ENCODE assay signal across 7 cellular contexts in genomic region chr7:43582503-43583423, GRCh38. TPM values are rescaled to one million over a fixed set of nuclear protein-coding genes. Genes with fewer than 3 reads are reported as not detected.
DNase-seq lines count a peak whose midpoint lies in the region; ATAC-seq and TF ChIP-seq lines count a peak whose summit lies in the region.

STK17A (plus strand) TSS chr7:43583108; CDS start chr7:43583244, 136 bp downstream.

- H4K20me1 ChIP-seq in hepatocyte (ENCODE audit: insufficient read depth, poor library complexity, severe bottlenecking): peaks cover 19% of the 10 kb centered on the region

- H3K27ac ChIP-seq in ascending aorta (peak within 1 kb of the TSS; percentile 92 to 98), hepatocyte (peak within 1 kb of the TSS; percentile 78)

- H3K4me1 ChIP-seq in ascending aorta: peaks cover 0 to 10% of the 10 kb centered on the region in 2 donors
- H3K4me1 ChIP-seq in hepatocyte (ENCODE audit: insufficient read depth): peaks cover 18% of the 10 kb centered on the region

- no peaks in the 10 kb centered on the region for H3K9me2 ChIP-seq in hepatocyte (replicated peaks; ENCODE audit: insufficient read depth)

- peak within 1 kb of the TSS; percentile 87 for H3K4me2 ChIP-seq in hepatocyte

- H3K4me3 ChIP-seq in ascending aorta (peak within 1 kb of the TSS; percentile 83 to 89), hepatocyte (peak within 1 kb of the TSS; percentile 81)

- peaks cover 38% of the 10 kb centered on the region for H3K79me2 ChIP-seq in hepatocyte

- TF ChIP-seq CTCF in ascending aorta (IDR thresholded peaks at IDR 0.05) (peak; percentile 100), hepatocyte (IDR thresholded peaks at IDR 0.05; ENCODE audit: poor library complexity) (peak; percentile 99)

- H3K27me3 ChIP-seq in ascending aorta (no peaks in the 10 kb centered on the region), hepatocyte (no peaks in the 10 kb centered on the region)

- H3K9me3 ChIP-seq in ascending aorta (no peaks in the 10 kb centered on the region), hepatocyte (ENCODE audit: low read depth) (no peaks in the 10 kb centered on the region)

- H2AFZ ChIP-seq in hepatocyte: peak within 1 kb of the TSS; percentile 46

- no peaks in the 10 kb centered on the region for H3K36me3 ChIP-seq in ascending aorta
- H3K36me3 ChIP-seq in hepatocyte (replicated peaks; ENCODE audit: insufficient read depth, low read depth): no peaks in the 10 kb centered on the region

- intact Hi-C loops in T-helper 2 cell treated with Interferon-gamma antibody and Interleukin-4, amounts not matched to agents 100 ng/mL and 5 ng/mL, for 36 hours (cut with micrococcal nuclease): loop anchor here (1.0 to 5.0 kb wide), 8 partner anchors 118 to 650 kb away; partner anchors contain the start of genes COA1, MRPL32, MRPS24 and PSMA2
- intact Hi-C loops in ascending aorta (cut with DNase I): loop anchor here (1.0 to 10.0 kb wide), 7 partner anchors 66 to 648 kb away; partner anchors contain the start of genes MRPL32, PSMA2 and UBE2D4

- DNase-seq in NCI-H1694 (lab: John Stamatoyannopoulos, UW) (peak; percentile 82), ascending aorta (ENCODE audit: low spot score in 2 of 2) (peak; percentile 74 to 96), hepatocyte (ENCODE audit: low spot score) (peak; percentile 96), retina (peak; percentile 94)

- WGBS in hepatocyte (ENCODE audit: low lambda C conversion rate, missing lambda C conversion rate): 3% methylated on average over 42 of the region's 83 CpGs

- peak; percentile 78 for ATAC-seq in GM18498 (IDR thresholded peaks at IDR 0.05; ENCODE audit: unreplicated experiment)
- ATAC-seq in HG02885 (IDR thresholded peaks at IDR 0.05; ENCODE audit: poor library complexity, unreplicated experiment): peak; percentile 77

RNA-seq across cellular contexts. Expression of gene STK17A, which starts in this region (rescaled TPM):
- total RNA-seq in T-helper 2 cell treated with Interferon-gamma antibody and Interleukin-4, amounts not matched to agents 100 ng/mL and 5 ng/mL, for 36 hours: 46.4 and 47.4 TPM in 2 replicates
- total RNA-seq in ascending aorta (9.6 TPM), hepatocyte (21.6 and 23.6 TPM in 2 replicates)
- 19.0 and 21.1 TPM in 2 replicates for polyA plus RNA-seq in hepatocyte

Comparison
In these comparisons a context has a peak if more than half of its experiments do, and no peak if none do; other contexts are left out.
1. Peak in every context shown above with its lines: DNase-seq, ATAC-seq, H3K4me3 ChIP-seq and H3K27ac ChIP-seq.